ENCODE assay signal across 8 cellular contexts in genomic region chr3:197748597-197749314, GRCh38. TPM values are rescaled to one million over a fixed set of nuclear protein-coding genes. Genes with fewer than 3 reads are reported as not detected.
DNase-seq lines count a peak whose midpoint lies in the region; ATAC-seq and TF ChIP-seq lines count a peak whose summit lies in the region.

No MANE protein-coding gene starts in this region.

- peaks cover 18% of the 10 kb centered on the region for H3K79me2 ChIP-seq in DND-41 (ENCODE audit: insufficient read depth, low read length)

- H2BK15ac ChIP-seq in neuronal stem cell (ENCODE audit: low read length): no peak overlapping the region

- H3K4me1 ChIP-seq in DND-41 (ENCODE audit: insufficient read depth, low read length): peaks cover 33% of the 10 kb centered on the region
- H3K4me1 ChIP-seq in neuronal stem cell (ENCODE audit: control insufficient read depth in 2 of 2, insufficient read depth in 1 of 2, low read depth in 1 of 2, low read length in 2 of 2): peaks cover 4 to 18% of the 10 kb centered on the region in 2 donors

- peaks cover 18% of the 10 kb centered on the region for H4K20me1 ChIP-seq in DND-41 (ENCODE audit: insufficient read depth, low read length)

- peak overlapping the region; percentile 80 for H2AFZ ChIP-seq in DND-41 (ENCODE audit: low read depth, low read length)
- peak overlapping the region; percentile 90 for H2AFZ ChIP-seq in neuronal stem cell (ENCODE audit: low read length)

- H3K4ac ChIP-seq in neuronal stem cell (ENCODE audit: low read length): no peak overlapping the region

- peak overlapping the region; percentile 95 to 99 for H3K4me3 Mint-ChIP-seq in effector memory CD8-positive, alpha-beta T cell

- no peaks in the 10 kb centered on the region for H3K79me1 ChIP-seq in neuronal stem cell (ENCODE audit: low read depth, low read length)

- peak overlapping the region; percentile 94 for H3K4me2 ChIP-seq in DND-41 (ENCODE audit: insufficient read depth, low read length)
- peak overlapping the region; percentile 80 for H3K4me2 ChIP-seq in neuronal stem cell (ENCODE audit: insufficient read depth, low read length, poor library complexity, severe bottlenecking)

- DNase-seq in DND-41 (no peak), NCI-H69 (lab: John Stamatoyannopoulos, UW) (peak; percentile 34), neuronal stem cell (ENCODE audit: low spot score) (no peak), SHP77 (lab: John Stamatoyannopoulos, UW) (no peak), HuH-7.5 (ENCODE audit: low spot score) (no peak)
- no peak for DNase-seq in effector memory CD8-positive, alpha-beta T cell
- DNase-seq in activated naive CD4-positive, alpha-beta T cell (lab: John Stamatoyannopoulos, UW): no peak

- peak overlapping the region; percentile 71 to 95 for H3K27ac Mint-ChIP-seq in effector memory CD8-positive, alpha-beta T cell

- H3K23ac ChIP-seq in neuronal stem cell (ENCODE audit: low read depth, low read length, poor library complexity): no peak overlapping the region

- H3K9ac ChIP-seq in DND-41 (ENCODE audit: low read depth, low read length) (peak overlapping the region; percentile 74; the same call in 1 of the 2 replicates), neuronal stem cell (ENCODE audit: low read depth, low read length, poor library complexity) (peak overlapping the region; percentile 82)

- no peak overlapping the region for H3K14ac ChIP-seq in neuronal stem cell (ENCODE audit: low read length)

- TF ChIP-seq CTCF in DND-41 (IDR thresholded peaks at IDR 0.05; ENCODE audit: borderline replicate concordance, extremely low read depth, low read length, poor library complexity, severe bottlenecking): no peak

- ATAC-seq in DND-41 (ENCODE audit: insufficient read depth, low read depth) (no peak), HG03025 (IDR thresholded peaks at IDR 0.05; ENCODE audit: low FRiP score, unreplicated experiment) (no peak)
- no peak for ATAC-seq in effector memory CD8-positive, alpha-beta T cell (replicated peaks)

- peaks cover 16% of the 10 kb centered on the region for H3K27me3 ChIP-seq in DND-41 (ENCODE audit: insufficient read depth, low read length, poor library complexity)
- H3K27me3 ChIP-seq in neuronal stem cell (ENCODE audit: control insufficient read depth in 3 of 3, insufficient read depth in 3 of 3, low read depth in 1 of 3, low read length in 3 of 3): no peaks in the 10 kb centered on the region

- H2BK5ac ChIP-seq in neuronal stem cell (ENCODE audit: low read length): no peak overlapping the region

- H3K27ac ChIP-seq in DND-41 (ENCODE audit: low read length) (no peak overlapping the region), neuronal stem cell (replicated peaks; ENCODE audit: low read length) (peak overlapping the region; percentile 41)

- H4K8ac ChIP-seq in neuronal stem cell (ENCODE audit: low read depth, low read length): no peak overlapping the region

- no peak overlapping the region for H4K91ac ChIP-seq in neuronal stem cell (ENCODE audit: low read depth, low read length, poor library complexity)

- no peak overlapping the region for H2BK12ac ChIP-seq in neuronal stem cell (ENCODE audit: low read length)

- no peaks in the 10 kb centered on the region for H3K27me3 Mint-ChIP-seq in effector memory CD8-positive, alpha-beta T cell

- H2BK120ac ChIP-seq in neuronal stem cell (ENCODE audit: low read depth, low read length): no peak overlapping the region

- H3K4me3 ChIP-seq in DND-41 (ENCODE audit: low read depth in 1 of 2, low read length in 2 of 2): peak overlapping the region in 1 of 2 experiments; percentile 80; a peak in 3 of 4 replicates
- H3K4me3 ChIP-seq in neuronal stem cell (ENCODE audit: low read length in 2 of 2): peak overlapping the region; percentile 86 to 90

- peaks cover 22% of the 10 kb centered on the region for H3K36me3 Mint-ChIP-seq in effector memory CD8-positive, alpha-beta T cell (ENCODE audit: insufficient read depth)

- no peak overlapping the region for H3K18ac ChIP-seq in neuronal stem cell (ENCODE audit: low read length)

- H2AK5ac ChIP-seq in neuronal stem cell (ENCODE audit: low read depth, low read length): no peak overlapping the region

- no CpG with 5 or more reads among the region's 12 CpGs for WGBS in neuronal stem cell (ENCODE audit: extremely low coverage in 2 of 2, insufficient read length in 2 of 2, insufficient replicate concordance in 1 of 2), 2 donors

- H3K36me3 ChIP-seq in DND-41 (ENCODE audit: insufficient read depth, low read length): no peaks in the 10 kb centered on the region; the same call in 1 of the 2 replicates
- H3K36me3 ChIP-seq in neuronal stem cell (replicated peaks in 1 of 2; ENCODE audit: control insufficient read depth in 2 of 2, insufficient read depth in 2 of 2, low read length in 2 of 2): no peaks in the 10 kb centered on the region

- peaks cover 28 to 32% of the 10 kb centered on the region in 2 donors for H3K4me1 Mint-ChIP-seq in effector memory CD8-positive, alpha-beta T cell (ENCODE audit: low read depth in 2 of 2)

- no peaks in the 10 kb centered on the region for H3K9me3 ChIP-seq in DND-41 (ENCODE audit: insufficient read depth, low read length, severe bottlenecking)
- H3K9me3 ChIP-seq in neuronal stem cell (replicated peaks in 1 of 2; ENCODE audit: control insufficient read depth in 2 of 2, insufficient read depth in 1 of 2, low read depth in 1 of 2, low read length in 2 of 2): no peaks in the 10 kb centered on the region

- H3K9me3 Mint-ChIP-seq in effector memory CD8-positive, alpha-beta T cell: no peaks in the 10 kb centered on the region

RNA-seq across cellular contexts. Expression of gene FYTTD1, which starts 0.9 kb away (rescaled TPM):
- 42.3 TPM for polyA plus RNA-seq in neuronal stem cell (2013, experiment 1 of 2)
- 43.8 TPM for polyA plus RNA-seq in neuronal stem cell (2013, experiment 2 of 2)

RNA-seq across cellular contexts. Expression of gene RUBCN, which starts 12.1 kb away (rescaled TPM):
- polyA plus RNA-seq in neuronal stem cell (2013, experiment 1 of 2): 12.0 TPM
- 12.0 TPM for polyA plus RNA-seq in neuronal stem cell (2013, experiment 2 of 2)

RNA-seq across cellular contexts. Expression of gene LRCH3, which starts 42.3 kb away (rescaled TPM):
- polyA plus RNA-seq in neuronal stem cell (2013, experiment 1 of 2): 31.6 TPM
- 30.8 TPM for polyA plus RNA-seq in neuronal stem cell (2013, experiment 2 of 2)
